ENCODE assay signal across 11 cellular contexts in the genomic region with DNA sequence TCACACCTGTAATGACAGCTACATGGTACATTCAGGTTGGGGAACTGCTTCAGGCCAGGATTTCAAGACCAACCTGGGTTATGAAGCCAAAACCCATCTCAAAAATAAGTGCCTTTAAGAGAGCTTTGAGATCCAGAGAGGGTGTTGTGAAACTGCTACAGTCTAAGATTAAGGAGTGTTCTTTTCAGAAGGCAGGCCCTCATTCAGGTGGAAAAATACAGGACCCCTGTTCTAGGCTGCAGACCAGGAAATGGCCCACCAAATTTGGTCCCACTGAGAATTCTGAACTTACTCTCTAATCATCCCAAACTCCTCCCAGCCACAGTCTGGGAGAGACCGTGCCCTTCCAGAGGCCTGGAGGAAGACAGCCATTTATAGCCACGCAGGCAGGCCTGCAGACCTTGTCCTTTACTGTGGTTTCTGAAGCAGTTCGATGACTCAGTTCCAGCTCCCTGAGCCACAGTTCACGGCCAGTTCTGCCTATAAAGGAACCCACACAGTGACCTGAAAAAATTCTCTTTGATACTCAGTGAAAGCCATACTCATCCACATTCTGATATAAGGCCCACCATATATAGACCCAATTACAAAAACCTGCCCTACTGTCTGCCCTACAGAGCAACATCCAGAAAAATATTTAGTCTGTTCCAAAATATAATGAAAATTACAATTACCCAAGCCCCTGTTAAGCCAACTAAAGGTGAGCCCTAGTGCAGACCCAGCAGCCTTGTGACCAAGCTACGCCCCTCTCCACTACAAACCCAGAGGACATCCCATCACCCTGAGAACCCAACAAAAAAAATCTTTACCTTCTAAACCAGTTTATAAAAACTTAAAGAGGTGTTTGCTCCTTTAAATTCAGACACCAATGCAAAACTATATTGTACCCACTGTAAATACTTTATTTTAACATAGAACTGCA. TPM values are rescaled to one million over a fixed set of nuclear protein-coding genes. Genes with fewer than 3 reads are reported as not detected.
A peak's percentile ranks its signal among the peaks of the same experiment; 100 is the strongest.
DNase-seq lines count a peak whose midpoint lies in the region; ATAC-seq, FAIRE-seq and TF ChIP-seq lines count a peak whose summit lies in the region.
"Had no signal": no experiment of that assay in that cellular context is flagged by ENCODE, and none has a peak within 500 bp of the region (broad histone marks: within the 10 kb centered on the region; RNA-seq: fewer than 3 reads in every experiment).

No MANE protein-coding gene starts in this region.

- H4K20me1 ChIP-seq in astrocyte (ENCODE audit: insufficient read depth, low read length) = no peaks in the 10 kb centered on the region

- H3K27ac Mint-ChIP-seq in astrocyte (ENCODE audit: unreplicated experiment) (peak overlapping the region; percentile 96), immature natural killer cell (peak overlapping the region; percentile 56 to 87 (median 76))
- H3K27ac Mint-ChIP-seq: type B pancreatic cell had no signal

- peak; percentile 50 for DNase-seq in AG08395 (ENCODE audit: low spot score)
- DNase-seq in Kasumi-1 (lab: John Stamatoyannopoulos, UW) = peak; percentile 65 to 68
- DNase-seq in astrocyte (ENCODE audit: low read depth) = peak; percentile 88
- no peak for DNase-seq in immature natural killer cell
- DNase-seq in dorsolateral prefrontal cortex = no peak
- DNase-seq in DMS79 treated with DMSO at 0.1 percent for 48 hours (lab: John Stamatoyannopoulos, UW) = no peak
- no peak for DNase-seq in midbrain (lab: John Stamatoyannopoulos, UW)
- DNase-seq: left colon had no signal

- H3K9me3 ChIP-seq in astrocyte (ENCODE audit: insufficient read depth, low read depth, low read length) = no peaks in the 10 kb centered on the region

- no peaks in the 10 kb centered on the region for H3K27me3 Mint-ChIP-seq in astrocyte (ENCODE audit: low read depth, unreplicated experiment)
- H3K27me3 Mint-ChIP-seq in immature natural killer cell (ENCODE audit: low read depth in 3 of 3) = peaks cover 0 to 2% (median 1%) of the 10 kb centered on the region in 3 donors
- H3K27me3 Mint-ChIP-seq: type B pancreatic cell had no signal

- H3K4me1 ChIP-seq in astrocyte (ENCODE audit: insufficient read depth, low read length) = peaks cover 10% of the 10 kb centered on the region

- H3K4me3 ChIP-seq in astrocyte (ENCODE audit: insufficient read depth, low read depth, low read length) = peak overlapping the region; percentile 9
- no peak overlapping the region for H3K4me3 ChIP-seq in dorsolateral prefrontal cortex

- peaks cover 8% of the 10 kb centered on the region for H3K36me3 Mint-ChIP-seq in astrocyte (ENCODE audit: low read depth, unreplicated experiment)
- peaks cover 10 to 29% (median 26%) of the 10 kb centered on the region in 3 donors for H3K36me3 Mint-ChIP-seq in immature natural killer cell

- H3K27me3 ChIP-seq in astrocyte (ENCODE audit: insufficient read depth, low read length) (no peaks in the 10 kb centered on the region), dorsolateral prefrontal cortex (no peaks in the 10 kb centered on the region)

- intact Hi-C loops in dorsolateral prefrontal cortex (cut with DNase I) = no loop called here

- H3K79me2 ChIP-seq in astrocyte (ENCODE audit: insufficient read depth, low read length) = peaks cover 51% of the 10 kb centered on the region

- no peak overlapping the region for H3K4me3 Mint-ChIP-seq in astrocyte (ENCODE audit: unreplicated experiment)
- peak overlapping the region in 2 of 5 donors; percentile 21 to 38 for H3K4me3 Mint-ChIP-seq in immature natural killer cell
- H3K4me3 Mint-ChIP-seq: type B pancreatic cell had no signal

- ATAC-seq in HG03571 (IDR thresholded peaks at IDR 0.05; ENCODE audit: unreplicated experiment) = no peak
- ATAC-seq: left colon had no signal

- H2AFZ ChIP-seq in astrocyte (ENCODE audit: low read depth, low read length) = peak overlapping the region; percentile 63

- no peak for TF ChIP-seq CTCF in astrocyte (IDR thresholded peaks at IDR 0.05; ENCODE audit: insufficient read depth, low read depth, low read length)
- TF ChIP-seq CTCF in dorsolateral prefrontal cortex (IDR thresholded peaks at IDR 0.05 in 54 of 56, conservative IDR thresholded peaks at IDR 0.05 in 2 of 56; ENCODE audit: low read depth in 1 of 56, partially characterized antibody in 56 of 56) = no peak

- peak overlapping the region; percentile 64 for H3K4me2 ChIP-seq in astrocyte (ENCODE audit: low read length)

- peaks cover 3% of the 10 kb centered on the region for H3K36me3 ChIP-seq in astrocyte (ENCODE audit: insufficient read depth, low read length)

- H3K4me1 Mint-ChIP-seq in astrocyte (ENCODE audit: low read depth, unreplicated experiment) = peaks cover 18% of the 10 kb centered on the region
- peaks cover 17 to 42% of the 10 kb centered on the region in 2 donors for H3K4me1 Mint-ChIP-seq in immature natural killer cell

- peaks cover 3% of the 10 kb centered on the region for H3K9me3 Mint-ChIP-seq in astrocyte (ENCODE audit: unreplicated experiment)
- peaks cover 0 to 4% (median 0%) of the 10 kb centered on the region in 6 donors for H3K9me3 Mint-ChIP-seq in immature natural killer cell
- H3K9me3 Mint-ChIP-seq: type B pancreatic cell had no signal

- peak overlapping the region; percentile 68 for H3K27ac ChIP-seq in astrocyte (ENCODE audit: low read depth, low read length)
- peak overlapping the region in 11 of 59 donors; percentile 16 to 60 (median 31) for H3K27ac ChIP-seq in dorsolateral prefrontal cortex

- H3K9ac ChIP-seq in astrocyte (ENCODE audit: low read length) = peak overlapping the region; percentile 63

- FAIRE-seq in astrocyte (lab: Jason Lieb, UNC) = peak; percentile 45
- FAIRE-seq: colon had no signal

RNA-seq across cellular contexts. Expression of a gene that starts 21.2 kb away (rescaled TPM):
- total RNA-seq in astrocyte (5.6 and 7.1 TPM in 2 replicates), dorsolateral prefrontal cortex (10 to 100 TPM; 31.2 to 76.7 (median 49.4) TPM)
- 1 to 10 TPM; 1.6 to 5.3 (median 2.6) TPM for polyA plus RNA-seq in immature natural killer cell

Comparison
In these comparisons a context has a peak if more than half of its experiments do, and no peak if none do; other contexts are left out.
1. DNase-seq: peak in AG08395 (single experiment), Kasumi-1 (2 of 2) and astrocyte (single experiment); none in immature natural killer cell (0 of 3), dorsolateral prefrontal cortex (0 of 10), DMS79 treated with DMSO at 0.1 percent for 48 hours (single experiment) and midbrain (single experiment).